Comparison of ENCODE assay signal across 8 cellular contexts in genomic region chr7:87877641-87878040, GRCh38. TPM values are rescaled to one million over a fixed set of nuclear protein-coding genes. Genes with fewer than 3 reads are reported as not detected.
DNase-seq lines count a peak whose midpoint lies in the region; ATAC-seq and TF ChIP-seq lines count a peak whose summit lies in the region.

No MANE protein-coding gene starts in this region.

- CTCF ChIA-PET in activated CD4-positive, alpha-beta T cell treated with anti-CD3 and anti-CD28 coated beads for 36 hours (lab: Charles Lee) = interaction anchor here (1.3 kb wide), 1 partner anchor 9 kb away, joined by 5 read pairs; no protein-coding TSS in a partner anchor

- H3K36me3 Mint-ChIP-seq in activated CD4-positive, alpha-beta T cell treated with anti-CD3 and anti-CD28 coated beads for 36 hours (ENCODE audit: low read depth) = peaks cover 49% of the 10 kb centered on the region
- H3K36me3 Mint-ChIP-seq in activated T-helper 17 cell treated with anti-CD3 and anti-CD28 coated beads, Interleukin-2, amount 50 U/mL, for 72 hours (ENCODE audit: low read depth) = peaks cover 73% of the 10 kb centered on the region
- H3K36me3 Mint-ChIP-seq in immature natural killer cell = peaks cover 0 to 9% (median 5%) of the 10 kb centered on the region in 3 donors

- POLR2A ChIA-PET in activated CD4-positive, alpha-beta T cell treated with anti-CD3 and anti-CD28 coated beads for 36 hours (lab: Charles Lee) = no interaction called here

- peaks cover 4% of the 10 kb centered on the region for H3K9me3 Mint-ChIP-seq in activated CD4-positive, alpha-beta T cell treated with anti-CD3 and anti-CD28 coated beads for 36 hours (ENCODE audit: low read depth)
- H3K9me3 Mint-ChIP-seq in activated T-helper 17 cell treated with anti-CD3 and anti-CD28 coated beads, Interleukin-2, amount 50 U/mL, for 72 hours = no peaks in the 10 kb centered on the region
- H3K9me3 Mint-ChIP-seq in immature natural killer cell = no peaks in the 10 kb centered on the region

- H3K4me3 Mint-ChIP-seq in activated CD4-positive, alpha-beta T cell treated with anti-CD3 and anti-CD28 coated beads for 36 hours = peak overlapping the region; percentile 82
- H3K4me3 Mint-ChIP-seq in activated T-helper 17 cell treated with anti-CD3 and anti-CD28 coated beads, Interleukin-2, amount 50 U/mL, for 72 hours = peak overlapping the region; percentile 80
- peak overlapping the region; percentile 92 to 97 (median 95) for H3K4me3 Mint-ChIP-seq in immature natural killer cell

- peak overlapping the region; percentile 70 for H3K27ac Mint-ChIP-seq in activated CD4-positive, alpha-beta T cell treated with anti-CD3 and anti-CD28 coated beads for 36 hours
- peak overlapping the region; percentile 96 for H3K27ac Mint-ChIP-seq in activated T-helper 17 cell treated with anti-CD3 and anti-CD28 coated beads, Interleukin-2, amount 50 U/mL, for 72 hours
- H3K27ac Mint-ChIP-seq in immature natural killer cell = peak overlapping the region; percentile 94 to 99 (median 98)

- no peak for TF ChIP-seq CTCF in suprapubic skin (IDR thresholded peaks at IDR 0.05)
- TF ChIP-seq CTCF in GM13976 (IDR thresholded peaks at IDR 0.05; ENCODE audit: borderline replicate concordance, control extremely low read depth, extremely low read depth, insufficient read depth, missing control alignments) = no peak
- TF ChIP-seq CTCF in GM13977 (IDR thresholded peaks at IDR 0.05; ENCODE audit: extremely low read depth, insufficient read depth, missing control alignments) = no peak

- H3K4me3 ChIP-seq in suprapubic skin = peak overlapping the region; percentile 95

- no peak for TF ChIP-seq POLR2A in suprapubic skin (IDR thresholded peaks at IDR 0.05)

- 7% methylated on average over 5 of the region's 5 CpGs for WGBS in suprapubic skin

- peaks cover 43% of the 10 kb centered on the region for H3K4me1 Mint-ChIP-seq in activated CD4-positive, alpha-beta T cell treated with anti-CD3 and anti-CD28 coated beads for 36 hours
- H3K4me1 Mint-ChIP-seq in activated T-helper 17 cell treated with anti-CD3 and anti-CD28 coated beads, Interleukin-2, amount 50 U/mL, for 72 hours = peaks cover 35% of the 10 kb centered on the region
- H3K4me1 Mint-ChIP-seq in immature natural killer cell = peaks cover 38 to 53% of the 10 kb centered on the region in 2 donors

- DNase-seq in activated CD4-positive, alpha-beta T cell treated with anti-CD3 and anti-CD28 coated beads for 36 hours = no peak
- DNase-seq in activated CD4-positive, alpha-beta T cell treated with anti-CD3 and anti-CD28 coated beads for 1 hour = no peak
- DNase-seq in immature natural killer cell = no peak
- no peak for DNase-seq in suprapubic skin (ENCODE audit: low spot score in 2 of 2)
- no peak for DNase-seq in GM13976 (ENCODE audit: low spot score)
- DNase-seq in GM13977 (ENCODE audit: low spot score) = no peak
- no peak for DNase-seq in G401 (ENCODE audit: low spot score)

- ATAC-seq in activated CD4-positive, alpha-beta T cell treated with anti-CD3 and anti-CD28 coated beads for 36 hours = no peak
- ATAC-seq in activated T-helper 17 cell treated with anti-CD3 and anti-CD28 coated beads, Interleukin-2, amount 50 U/mL, for 72 hours (replicated peaks) = no peak

- intact Hi-C loops in activated CD4-positive, alpha-beta T cell treated with anti-CD3 and anti-CD28 coated beads for 36 hours (cut with DNase I, micrococcal nuclease) = loop anchor here (2.0 to 10.0 kb wide), 6 partner anchors 57 to 723 kb away; partner anchors contain the start of genes DMTF1 (in 2 of the 2), ADAM22 (in 1 of the 2) and SRI (in 1 of the 2)

- no peaks in the 10 kb centered on the region for H3K9me3 ChIP-seq in suprapubic skin

- H3K4me1 ChIP-seq in suprapubic skin = peaks cover 31% of the 10 kb centered on the region

- H3K27me3 ChIP-seq in suprapubic skin = no peaks in the 10 kb centered on the region

- no peak overlapping the region for H3K27ac ChIP-seq in suprapubic skin

- no peaks in the 10 kb centered on the region for H3K36me3 ChIP-seq in suprapubic skin

- in situ Hi-C loops in GM13976 (cut with MboI; ENCODE audit: low sequenced_read_pairs, unreplicated experiment) (no loop called here), GM13977 (cut with MboI; ENCODE audit: low pct_unique_long_range_greater_than_20kb, low sequenced_read_pairs, unreplicated experiment) (loop anchor here (25.0 kb wide), 1 partner anchor 235 kb away; no protein-coding TSS in a partner anchor), G401 (cut with HindIII; ENCODE audit: low sequenced_read_pairs) (no loop called here)

- no peaks in the 10 kb centered on the region for H3K27me3 Mint-ChIP-seq in activated CD4-positive, alpha-beta T cell treated with anti-CD3 and anti-CD28 coated beads for 36 hours
- no peaks in the 10 kb centered on the region for H3K27me3 Mint-ChIP-seq in activated T-helper 17 cell treated with anti-CD3 and anti-CD28 coated beads, Interleukin-2, amount 50 U/mL, for 72 hours
- peaks cover 0 to 13% (median 2%) of the 10 kb centered on the region in 3 donors for H3K27me3 Mint-ChIP-seq in immature natural killer cell (ENCODE audit: low read depth in 3 of 3)

- no peak for TF ChIP-seq EP300 in suprapubic skin (IDR thresholded peaks at IDR 0.05)

RNA-seq across cellular contexts. Expression of gene DBF4, which starts 1.3 kb away (rescaled TPM):
- 10 to 100 TPM; 68.6 to 86.4 TPM for total RNA-seq in activated CD4-positive, alpha-beta T cell treated with anti-CD3 and anti-CD28 coated beads for 36 hours
- 10 to 100 TPM; 50.8 to 76.4 TPM for total RNA-seq in activated T-helper 17 cell treated with anti-CD3 and anti-CD28 coated beads, Interleukin-2, amount 50 U/mL, for 72 hours
- 10 to 100 TPM; 15.9 to 37.3 (median 23.4) TPM for polyA plus RNA-seq in immature natural killer cell
- total RNA-seq in suprapubic skin = 10 to 100 TPM; 16.7 to 32.1 (median 20.1) TPM
- total RNA-seq in G401 (2014; rRNA removed; shearing (Covaris generic)) = 65.6 and 77.7 TPM in 2 replicates

RNA-seq across cellular contexts. Expression of gene SLC25A40, which starts 1.5 kb away (rescaled TPM):
- 10 to 100 TPM; 38.0 to 41.9 TPM for total RNA-seq in activated CD4-positive, alpha-beta T cell treated with anti-CD3 and anti-CD28 coated beads for 36 hours
- total RNA-seq in activated T-helper 17 cell treated with anti-CD3 and anti-CD28 coated beads, Interleukin-2, amount 50 U/mL, for 72 hours = 10 to 100 TPM; 45.1 to 47.1 TPM
- 10 to 100 TPM in 2 of 3 donors, 1 to 10 TPM in 1; 9.5 to 21.0 (median 10.4) TPM for polyA plus RNA-seq in immature natural killer cell
- total RNA-seq in suprapubic skin = 10 to 100 TPM; 14.5 to 68.8 (median 19.8) TPM
- total RNA-seq in G401 (2014; rRNA removed; shearing (Covaris generic)) = 13.0 and 20.4 TPM in 2 replicates

RNA-seq across cellular contexts. Expression of gene ADAM22, which starts 56.4 kb away (rescaled TPM):
- total RNA-seq in activated CD4-positive, alpha-beta T cell treated with anti-CD3 and anti-CD28 coated beads for 36 hours = 1 to 10 TPM; 1.1 to 1.8 TPM
- total RNA-seq in activated T-helper 17 cell treated with anti-CD3 and anti-CD28 coated beads, Interleukin-2, amount 50 U/mL, for 72 hours = under 1 TPM; 0.32 to 0.82 TPM
- 1 to 10 TPM in 2 of 3 donors, not detected in 1; 1.3 to 1.7 TPM for polyA plus RNA-seq in immature natural killer cell
- total RNA-seq in suprapubic skin = 1 to 10 TPM in 3 of 4 donors, under 1 TPM in 1; 0.53 to 2.7 (median 1.5) TPM
- 3.9 and 5.5 TPM in 2 replicates for total RNA-seq in G401 (2014; rRNA removed; shearing (Covaris generic))
